8 cellular contexts compared by ENCODE assay signal in the genomic region with DNA sequence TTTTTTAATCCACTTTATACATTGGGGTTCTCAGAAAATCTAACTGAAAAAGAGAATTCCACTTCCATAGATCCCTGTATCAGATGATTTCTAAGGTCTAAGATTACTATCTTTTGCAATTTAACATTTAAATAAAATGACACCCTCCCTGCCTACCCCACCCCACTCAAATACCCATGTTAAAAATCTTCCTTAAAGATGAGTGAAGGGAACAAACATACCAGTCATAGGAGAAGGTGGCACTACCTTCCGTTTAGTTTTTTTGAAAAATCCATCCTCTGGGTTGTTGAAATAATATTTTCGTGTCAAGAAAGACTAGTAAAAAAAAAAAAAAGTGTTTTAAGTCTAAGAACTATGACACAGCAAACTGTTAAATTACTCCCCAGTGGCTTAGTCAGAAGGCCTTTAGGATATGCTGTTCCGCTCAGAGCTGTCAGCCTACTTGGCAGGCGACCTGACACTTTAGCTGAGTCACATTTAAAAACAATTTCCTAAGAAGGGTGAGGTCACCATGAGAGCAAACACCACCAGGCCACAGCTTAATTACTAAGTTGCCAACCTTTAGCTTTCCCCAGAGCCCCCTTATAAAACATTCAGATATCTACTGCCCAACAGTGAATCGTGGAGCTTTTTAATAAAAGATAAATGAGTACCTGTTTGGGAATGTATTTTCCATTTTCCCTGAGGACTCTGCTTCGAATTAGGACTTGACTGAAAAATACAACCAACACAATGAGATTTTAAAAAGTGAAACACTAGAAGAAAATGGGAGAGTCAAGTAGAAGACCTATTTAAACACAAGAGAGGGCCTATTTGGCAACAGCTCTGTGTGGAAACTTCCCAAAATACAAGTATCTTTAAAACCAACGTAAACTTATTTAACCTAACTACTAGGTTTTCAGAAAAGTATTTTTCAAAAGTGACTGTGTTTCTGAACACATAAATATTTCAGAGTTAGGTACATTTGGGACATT. TPM values are rescaled to one million over a fixed set of nuclear protein-coding genes. Genes with fewer than 3 reads are reported as not detected.
DNase-seq lines count a peak whose midpoint lies in the region; ATAC-seq and TF ChIP-seq lines count a peak whose summit lies in the region.

No MANE protein-coding gene starts in this region.

- H3K9me3 ChIP-seq in Panc1 (ENCODE audit: control insufficient read depth, insufficient read depth, low read depth, low read length) = no peaks in the 10 kb centered on the region

- no TSS peak for BruUV-seq in Panc1 (replicated peaks; lab: Mats Ljungman, UMichigan)

- no peak for TF ChIP-seq POLR2A in lower leg skin (IDR thresholded peaks at IDR 0.05)

- H3K27ac ChIP-seq in Panc1 (ENCODE audit: low read length) = peak overlapping the region; percentile 30; the same call in 1 of the 2 replicates

- H3K4me3 Mint-ChIP-seq in activated CD4-positive, alpha-beta T cell treated with anti-CD3 and anti-CD28 coated beads, Interleukin-2, amount 10 ng/mL, durations not matched to agents 24 days and 14 days = no peak overlapping the region

- in situ Hi-C loops in Panc1 (cut with HindIII; ENCODE audit: low pct_unique_long_range_greater_than_20kb, low sequenced_read_pairs) = no loop called here

- POLR2A ChIA-PET in Panc1 (lab: Charles Lee) = interaction anchor here (0.5 kb wide), 1 partner anchor 18 kb away, joined by 3 read pairs; no protein-coding TSS in a partner anchor

- no peaks in the 10 kb centered on the region for H3K27me3 ChIP-seq in Panc1 (ENCODE audit: control insufficient read depth, insufficient read depth, low read length)

- H3K36me3 Mint-ChIP-seq in activated CD4-positive, alpha-beta T cell treated with anti-CD3 and anti-CD28 coated beads, Interleukin-2, amount 10 ng/mL, durations not matched to agents 24 days and 14 days (ENCODE audit: low read depth) = peaks cover 41% of the 10 kb centered on the region

- peaks cover 14% of the 10 kb centered on the region for H3K4me1 ChIP-seq in Panc1 (ENCODE audit: control insufficient read depth, insufficient read depth, low read length)

- intact Hi-C loops in activated CD4-positive, alpha-beta T cell treated with anti-CD3 and anti-CD28 coated beads, Interleukin-2, amount 10 ng/mL, durations not matched to agents 24 days and 14 days (cut with micrococcal nuclease) = no loop called here
- intact Hi-C loops in Panc1 (cut with micrococcal nuclease; ENCODE audit: unreplicated experiment) = no loop called here
- intact Hi-C loops in lower leg skin (cut with DNase I; ENCODE audit: low total_unique reads) = no loop called here

- peaks cover 20% of the 10 kb centered on the region for H3K4me1 Mint-ChIP-seq in activated CD4-positive, alpha-beta T cell treated with anti-CD3 and anti-CD28 coated beads, Interleukin-2, amount 10 ng/mL, durations not matched to agents 24 days and 14 days

- no peaks in the 10 kb centered on the region for H3K9me3 Mint-ChIP-seq in activated CD4-positive, alpha-beta T cell treated with anti-CD3 and anti-CD28 coated beads, Interleukin-2, amount 10 ng/mL, durations not matched to agents 24 days and 14 days

- H3K4me3 ChIP-seq in Panc1 (ENCODE audit: low read depth in 2 of 2, low read length in 2 of 2) (no peak overlapping the region), choroid plexus epithelial cell (ENCODE audit: low read depth, low read length) (no peak overlapping the region), lower leg skin (ENCODE audit: low read depth, poor library complexity, severe bottlenecking) (no peak overlapping the region)

- DNase-seq in activated CD4-positive, alpha-beta T cell treated with anti-CD3 and anti-CD28 coated beads, Interleukin-2, amount 10 ng/mL, durations not matched to agents 24 days and 14 days = no peak
- DNase-seq in activated CD4-positive, alpha-beta T cell treated with anti-CD3 and anti-CD28 coated beads for 1 hour = no peak
- peak; percentile 87 for DNase-seq in Panc1 (ENCODE audit: low read depth, low spot score)
- DNase-seq in choroid plexus epithelial cell (ENCODE audit: low read depth) = peak; percentile 98
- DNase-seq in lower leg skin (ENCODE audit: low spot score in 2 of 2) = peak; percentile 86 to 93
- DNase-seq in superior temporal gyrus (ENCODE audit: extremely low spot score) = peak; percentile 24

- CTCF ChIA-PET in Panc1 (lab: Charles Lee) = no interaction called here

- H3K27me3 Mint-ChIP-seq in activated CD4-positive, alpha-beta T cell treated with anti-CD3 and anti-CD28 coated beads, Interleukin-2, amount 10 ng/mL, durations not matched to agents 24 days and 14 days = no peaks in the 10 kb centered on the region

- ATAC-seq in Panc1 = peak; percentile 99
- ATAC-seq in GM18858 (IDR thresholded peaks at IDR 0.05; ENCODE audit: unreplicated experiment) = no peak
- no peak for ATAC-seq in GM19395 (IDR thresholded peaks at IDR 0.05; ENCODE audit: unreplicated experiment)

- no peaks in the 10 kb centered on the region; the same call in 1 of the 2 replicates for H3K36me3 ChIP-seq in Panc1 (ENCODE audit: control insufficient read depth, insufficient read depth, low read length)

- 19 to 29% methylated on average over 7 of the region's 7 CpGs for WGBS in lower leg skin, 2 donors

- no peak for TF ChIP-seq CTCF in Panc1 (IDR thresholded peaks at IDR 0.05)
- no peak for TF ChIP-seq CTCF in choroid plexus epithelial cell (conservative IDR thresholded peaks at IDR 0.05; ENCODE audit: low read depth, low read length)
- no peak for TF ChIP-seq CTCF in lower leg skin (IDR thresholded peaks at IDR 0.05)

- peak overlapping the region; percentile 75 for H3K27ac Mint-ChIP-seq in activated CD4-positive, alpha-beta T cell treated with anti-CD3 and anti-CD28 coated beads, Interleukin-2, amount 10 ng/mL, durations not matched to agents 24 days and 14 days

RNA-seq across cellular contexts. Expression of a gene that starts 9.6 kb away (rescaled TPM):
- 41.4 and 42.1 TPM in 2 replicates for total RNA-seq in activated CD4-positive, alpha-beta T cell treated with anti-CD3 and anti-CD28 coated beads, Interleukin-2, amount 10 ng/mL, durations not matched to agents 24 days and 14 days
- 42.0 TPM for total RNA-seq in Panc1 (2021; ENCODE audit: unreplicated experiment)
- 51.9 TPM for polyA plus RNA-seq in Panc1 (2012; ENCODE audit: insufficient read length)
- total RNA-seq in lower leg skin = 100 to 1,000 TPM; 101 to 108 (median 104) TPM

RNA-seq across cellular contexts. Expression of a gene that starts 24.8 kb away (rescaled TPM):
- total RNA-seq in activated CD4-positive, alpha-beta T cell treated with anti-CD3 and anti-CD28 coated beads, Interleukin-2, amount 10 ng/mL, durations not matched to agents 24 days and 14 days = 11.8 and 13.5 TPM in 2 replicates
- total RNA-seq in Panc1 (2021; ENCODE audit: unreplicated experiment) (1.1 TPM), lower leg skin (1 to 10 TPM; 3.2 to 6.4 (median 4.0) TPM)
- polyA plus RNA-seq in Panc1 (2012; ENCODE audit: insufficient read length) = 2.3 TPM

RNA-seq across cellular contexts. Expression of a gene that starts 43.4 kb away (rescaled TPM):
- 22.7 and 23.4 TPM in 2 replicates for total RNA-seq in activated CD4-positive, alpha-beta T cell treated with anti-CD3 and anti-CD28 coated beads, Interleukin-2, amount 10 ng/mL, durations not matched to agents 24 days and 14 days
- total RNA-seq in Panc1 (2021; ENCODE audit: unreplicated experiment) (15.4 TPM), lower leg skin (10 to 100 TPM; 16.1 to 58.8 (median 28.3) TPM)
- 27.3 TPM for polyA plus RNA-seq in Panc1 (2012; ENCODE audit: insufficient read length)

RNA-seq across cellular contexts. Expression of a gene that starts 49.2 kb away (rescaled TPM):
- 71.4 and 73.8 TPM in 2 replicates for total RNA-seq in activated CD4-positive, alpha-beta T cell treated with anti-CD3 and anti-CD28 coated beads, Interleukin-2, amount 10 ng/mL, durations not matched to agents 24 days and 14 days
- total RNA-seq in Panc1 (2021; ENCODE audit: unreplicated experiment) (20.0 TPM), lower leg skin (1 to 10 TPM; 1.7 to 6.5 (median 3.1) TPM)
- 7.3 TPM for polyA plus RNA-seq in Panc1 (2012; ENCODE audit: insufficient read length)

Comparison
In these comparisons a context has a peak if more than half of its experiments do, and no peak if none do; other contexts are left out.
1. DNase-seq: peak in Panc1 (single experiment), choroid plexus epithelial cell (single experiment), lower leg skin (2 of 2) and superior temporal gyrus (single experiment); none in activated CD4-positive, alpha-beta T cell treated with anti-CD3 and anti-CD28 coated beads, Interleukin-2, amount 10 ng/mL, durations not matched to agents 24 days and 14 days (single experiment) and activated CD4-positive, alpha-beta T cell treated with anti-CD3 and anti-CD28 coated beads for 1 hour (single experiment).